Comparison of ENCODE assay signal across 9 cellular contexts in the genomic region with DNA sequence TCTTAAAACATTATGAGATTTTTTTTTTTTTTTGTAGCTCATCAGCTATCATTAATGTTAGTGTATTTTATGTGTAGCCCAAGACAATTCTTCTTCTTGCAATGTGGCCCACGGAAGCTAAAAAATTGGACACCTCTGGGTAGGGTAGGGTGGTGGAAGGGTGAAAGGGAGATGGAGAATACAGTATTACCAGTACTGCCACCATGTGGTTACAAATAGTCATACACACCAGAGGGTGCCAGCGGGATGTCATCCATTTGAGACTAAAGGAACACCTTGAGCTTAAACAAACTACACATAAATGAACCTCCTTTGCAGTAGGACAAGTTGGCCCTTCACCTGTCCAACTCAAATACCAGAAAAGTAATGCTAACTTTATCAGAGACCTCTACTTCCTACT.
DNase-seq lines count a peak whose midpoint lies in the region; ATAC-seq and TF ChIP-seq lines count a peak whose summit lies in the region.
"Had no signal": no experiment of that assay in that cellular context is flagged by ENCODE, and none has a peak within 500 bp of the region (broad histone marks: within the 10 kb centered on the region; RNA-seq: fewer than 3 reads in every experiment).

No MANE protein-coding gene starts in this region.

- TF ChIP-seq CTCF in WTC11 (IDR thresholded peaks at IDR 0.05) (peak; percentile 37; the same call in 1 of the 2 replicates), osteoblast (IDR thresholded peaks at IDR 0.05; ENCODE audit: extremely low read depth, low read depth, low read length) (peak; percentile 26)

- no peaks in the 10 kb centered on the region for H3K9me3 ChIP-seq in osteoblast (ENCODE audit: low read depth, low read length)

- peaks cover 14% of the 10 kb centered on the region for H3K4me1 ChIP-seq in osteoblast (ENCODE audit: insufficient read depth, low read length)

- H3K27me3 Mint-ChIP-seq in WTC11 (ENCODE audit: low read depth), result peaks cover under 1% of the 10 kb centered on the region; the same call in 1 of the 2 replicates

- ATAC-seq in left ventricle myocardium superior, result peak; percentile 19
- ATAC-seq in Right ventricle myocardium superior (ENCODE audit: poor library complexity), result no peak
- peak; percentile 87 for ATAC-seq in HG03103 (IDR thresholded peaks at IDR 0.05; ENCODE audit: low read depth, unreplicated experiment)
- peak; percentile 99 for ATAC-seq in WTC11
- ATAC-seq in stimulated activated naive CD8-positive, alpha-beta T cell treated with anti-CD3 and anti-CD28 coated beads, Interleukin-15, Interleukin-2, amounts not matched to agents 100 U/mL and 50 U/mL, for 24 hours, result no peak
- no peak for ATAC-seq in GM21526 (IDR thresholded peaks at IDR 0.05; ENCODE audit: low FRiP score, unreplicated experiment)
- ATAC-seq: activated T-cell treated with anti-CD3 and anti-CD28 coated beads, Interleukin-2, amount 50 U/mL, for 72 hours had no signal

- no peak overlapping the region for H2AFZ ChIP-seq in osteoblast (ENCODE audit: low read length)

- H3K9me3 Mint-ChIP-seq in WTC11, result no peaks in the 10 kb centered on the region

- H3K36me3 ChIP-seq in osteoblast (ENCODE audit: insufficient read depth, low read length), result no peaks in the 10 kb centered on the region

- no peak overlapping the region for H3K27ac ChIP-seq in osteoblast (ENCODE audit: low read depth, low read length)

- H3K79me2 ChIP-seq in osteoblast (ENCODE audit: insufficient read depth, low read length), result no peaks in the 10 kb centered on the region

- intact Hi-C loops in left ventricle myocardium superior (cut with micrococcal nuclease) (no loop called here), Right ventricle myocardium superior (cut with DNase I) (no loop called here)

- POLR2A ChIA-PET in WTC11 (lab: Charles Lee), result no interaction called here

- H3K4me3 Mint-ChIP-seq in WTC11, result no peak overlapping the region
- H3K4me3 Mint-ChIP-seq: activated T-cell treated with anti-CD3 and anti-CD28 coated beads, Interleukin-2, amount 50 U/mL, for 72 hours had no signal

- DNase-seq in left ventricle myocardium superior (no peak), Right ventricle myocardium superior (no peak), WTC11 (ENCODE audit: low spot score) (peak; percentile 64), osteoblast (ENCODE audit: insufficient read length, low spot score, missing footprints) (no peak), cerebellar nuclear complex (lab: John Stamatoyannopoulos, UW) (no peak)
- DNase-seq in stimulated activated naive CD8-positive, alpha-beta T cell treated with anti-CD3 and anti-CD28 coated beads, Interleukin-15, Interleukin-2, amounts not matched to agents 100 U/mL and 50 U/mL, for 24 hours, result no peak

- H4K20me1 ChIP-seq in osteoblast (ENCODE audit: insufficient read depth, low read length), result no peaks in the 10 kb centered on the region

- H3K4me2 ChIP-seq in osteoblast (ENCODE audit: insufficient read depth, low read length), result no peak overlapping the region

- H3K27ac Mint-ChIP-seq in WTC11, result no peak overlapping the region
- H3K27ac Mint-ChIP-seq: activated T-cell treated with anti-CD3 and anti-CD28 coated beads, Interleukin-2, amount 50 U/mL, for 72 hours had no signal

- peaks cover 4% of the 10 kb centered on the region for H3K4me1 Mint-ChIP-seq in WTC11

- CTCF ChIA-PET in WTC11 (lab: Charles Lee), result interaction anchor here (0.6 to 3.2 kb wide), 25 partner anchors 8 to 968 kb away, joined by 3 to 42 read pairs (median 4); a partner anchor contains a TSS

- no peaks in the 10 kb centered on the region for H3K27me3 ChIP-seq in osteoblast (ENCODE audit: insufficient read depth, low read length)

- no peaks in the 10 kb centered on the region for H3K36me3 Mint-ChIP-seq in WTC11

- no peak overlapping the region for H3K4me3 ChIP-seq in osteoblast (ENCODE audit: insufficient read depth, low read length)

TF ChIP-seq in WTC11, 78 proteins besides CTCF, POLR2A, EP300 and RAD21:
- TF ChIP-seq, protein P1, sequence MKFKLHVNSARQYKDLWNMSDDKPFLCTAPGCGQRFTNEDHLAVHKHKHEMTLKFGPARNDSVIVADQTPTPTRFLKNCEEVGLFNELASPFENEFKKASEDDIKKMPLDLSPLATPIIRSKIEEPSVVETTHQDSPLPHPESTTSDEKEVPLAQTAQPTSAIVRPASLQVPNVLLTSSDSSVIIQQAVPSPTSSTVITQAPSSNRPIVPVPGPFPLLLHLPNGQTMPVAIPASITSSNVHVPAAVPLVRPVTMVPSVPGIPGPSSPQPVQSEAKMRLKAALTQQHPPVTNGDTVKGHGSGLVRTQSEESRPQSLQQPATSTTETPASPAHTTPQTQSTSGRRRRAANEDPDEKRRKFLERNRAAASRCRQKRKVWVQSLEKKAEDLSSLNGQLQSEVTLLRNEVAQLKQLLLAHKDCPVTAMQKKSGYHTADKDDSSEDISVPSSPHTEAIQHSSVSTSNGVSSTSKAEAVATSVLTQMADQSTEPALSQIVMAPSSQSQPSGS (CRISPR knock-in tag; IDR thresholded peaks at IDR 0.05; ENCODE audit: borderline replicate concordance, low read depth), result no peak
- TF ChIP-seq FOXK1 (CRISPR knock-in tag; IDR thresholded peaks at IDR 0.05) (no peak), FOXJ3 (CRISPR knock-in tag; IDR thresholded peaks at IDR 0.05; ENCODE audit: borderline replicate concordance) (no peak), PRRX2 (CRISPR knock-in tag; IDR thresholded peaks at IDR 0.05) (no peak), OVOL2 (CRISPR knock-in tag; IDR thresholded peaks at IDR 0.05; ENCODE audit: borderline replicate concordance) (no peak), ZBTB21 (CRISPR knock-in tag; IDR thresholded peaks at IDR 0.05; ENCODE audit: borderline replicate concordance) (no peak), JUN (CRISPR knock-in tag; IDR thresholded peaks at IDR 0.05) (no peak)
- TF ChIP-seq, protein P2, sequence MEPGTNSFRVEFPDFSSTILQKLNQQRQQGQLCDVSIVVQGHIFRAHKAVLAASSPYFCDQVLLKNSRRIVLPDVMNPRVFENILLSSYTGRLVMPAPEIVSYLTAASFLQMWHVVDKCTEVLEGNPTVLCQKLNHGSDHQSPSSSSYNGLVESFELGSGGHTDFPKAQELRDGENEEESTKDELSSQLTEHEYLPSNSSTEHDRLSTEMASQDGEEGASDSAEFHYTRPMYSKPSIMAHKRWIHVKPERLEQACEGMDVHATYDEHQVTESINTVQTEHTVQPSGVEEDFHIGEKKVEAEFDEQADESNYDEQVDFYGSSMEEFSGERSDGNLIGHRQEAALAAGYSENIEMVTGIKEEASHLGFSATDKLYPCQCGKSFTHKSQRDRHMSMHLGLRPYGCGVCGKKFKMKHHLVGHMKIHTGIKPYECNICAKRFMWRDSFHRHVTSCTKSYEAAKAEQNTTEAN (CRISPR knock-in tag; IDR thresholded peaks at IDR 0.05), result no peak
- TF ChIP-seq, protein P3, sequence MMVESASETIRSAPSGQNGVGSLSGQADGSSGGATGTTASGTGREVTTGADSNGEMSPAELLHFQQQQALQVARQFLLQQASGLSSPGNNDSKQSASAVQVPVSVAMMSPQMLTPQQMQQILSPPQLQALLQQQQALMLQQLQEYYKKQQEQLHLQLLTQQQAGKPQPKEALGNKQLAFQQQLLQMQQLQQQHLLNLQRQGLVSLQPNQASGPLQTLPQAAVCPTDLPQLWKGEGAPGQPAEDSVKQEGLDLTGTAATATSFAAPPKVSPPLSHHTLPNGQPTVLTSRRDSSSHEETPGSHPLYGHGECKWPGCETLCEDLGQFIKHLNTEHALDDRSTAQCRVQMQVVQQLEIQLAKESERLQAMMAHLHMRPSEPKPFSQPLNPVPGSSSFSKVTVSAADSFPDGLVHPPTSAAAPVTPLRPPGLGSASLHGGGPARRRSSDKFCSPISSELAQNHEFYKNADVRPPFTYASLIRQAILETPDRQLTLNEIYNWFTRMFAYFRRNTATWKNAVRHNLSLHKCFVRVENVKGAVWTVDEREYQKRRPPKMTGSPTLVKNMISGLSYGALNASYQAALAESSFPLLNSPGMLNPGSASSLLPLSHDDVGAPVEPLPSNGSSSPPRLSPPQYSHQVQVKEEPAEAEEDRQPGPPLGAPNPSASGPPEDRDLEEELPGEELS (CRISPR knock-in tag; IDR thresholded peaks at IDR 0.05), result no peak
- TF ChIP-seq, protein P4, sequence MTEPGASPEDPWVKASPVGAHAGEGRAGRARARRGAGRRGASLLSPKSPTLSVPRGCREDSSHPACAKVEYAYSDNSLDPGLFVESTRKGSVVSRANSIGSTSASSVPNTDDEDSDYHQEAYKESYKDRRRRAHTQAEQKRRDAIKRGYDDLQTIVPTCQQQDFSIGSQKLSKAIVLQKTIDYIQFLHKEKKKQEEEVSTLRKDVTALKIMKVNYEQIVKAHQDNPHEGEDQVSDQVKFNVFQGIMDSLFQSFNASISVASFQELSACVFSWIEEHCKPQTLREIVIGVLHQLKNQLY (CRISPR knock-in tag; IDR thresholded peaks at IDR 0.05), result no peak

Comparison
In these comparisons a context has a peak if more than half of its experiments do, and no peak if none do; other contexts are left out.
1. ATAC-seq: peak in left ventricle myocardium superior (single experiment), HG03103 (single experiment) and WTC11 (single experiment); none in Right ventricle myocardium superior (single experiment), stimulated activated naive CD8-positive, alpha-beta T cell treated with anti-CD3 and anti-CD28 coated beads, Interleukin-15, Interleukin-2, amounts not matched to agents 100 U/mL and 50 U/mL, for 24 hours (single experiment) and GM21526 (single experiment).